Comparison of ENCODE assay signal across 9 cellular contexts in the genomic region with DNA sequence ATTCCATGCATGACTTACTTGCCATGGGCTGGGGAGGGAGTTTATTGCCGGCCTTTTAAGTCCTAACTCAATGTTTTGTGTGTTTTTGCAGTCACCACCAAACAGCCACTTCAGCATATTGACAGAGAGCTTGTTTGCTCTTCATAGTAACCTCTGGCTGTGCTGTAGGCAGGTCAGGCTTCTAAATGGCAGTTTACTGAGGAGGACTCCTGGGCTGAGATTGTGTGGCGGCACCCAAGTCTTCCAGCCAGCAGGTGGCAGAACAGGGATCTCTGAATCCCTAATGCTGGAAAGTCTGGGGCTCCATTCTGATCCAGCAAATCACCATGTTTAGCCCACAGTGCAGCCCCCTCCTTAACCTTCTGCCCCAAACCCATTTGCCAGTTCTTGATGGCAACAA.
DNase-seq lines count a peak whose midpoint lies in the region; ATAC-seq and TF ChIP-seq lines count a peak whose summit lies in the region.
"Had no signal": no experiment of that assay in that cellular context is flagged by ENCODE, and none has a peak within 500 bp of the region (broad histone marks: within the 10 kb centered on the region; RNA-seq: fewer than 3 reads in every experiment).

No MANE protein-coding gene starts in this region.

- no peak overlapping the region for H3K18ac ChIP-seq in mesendoderm (ENCODE audit: low read length)

- H3K36me3 Mint-ChIP-seq in glutamatergic neuron (ENCODE audit: unreplicated experiment): no peaks in the 10 kb centered on the region
- no peaks in the 10 kb centered on the region for H3K36me3 Mint-ChIP-seq in activated T-cell treated with anti-CD3 and anti-CD28 coated beads, Interleukin-2, amount 50 U/mL, for 72 hours (ENCODE audit: insufficient read depth in 2 of 2)

- H4K5ac ChIP-seq in mesendoderm (ENCODE audit: low read length): no peak overlapping the region

- no peaks in the 10 kb centered on the region for H3K27me3 Mint-ChIP-seq in glutamatergic neuron (ENCODE audit: unreplicated experiment)
- no peaks in the 10 kb centered on the region for H3K27me3 Mint-ChIP-seq in activated T-cell treated with anti-CD3 and anti-CD28 coated beads, Interleukin-2, amount 50 U/mL, for 72 hours (ENCODE audit: low read depth)

- H2AK5ac ChIP-seq in mesendoderm (ENCODE audit: low read length): no peak overlapping the region

- H3K4me3 ChIP-seq in DOHH2 (ENCODE audit: low read length) (no peak overlapping the region), KMS-11 (IDR thresholded peaks at IDR 0.05; ENCODE audit: insufficient read depth, low read depth, low read length) (no peak overlapping the region), mesendoderm (ENCODE audit: low read length) (no peak overlapping the region)

- H3K27ac Mint-ChIP-seq in glutamatergic neuron (ENCODE audit: unreplicated experiment): no peak overlapping the region
- no peak overlapping the region for H3K27ac Mint-ChIP-seq in activated T-cell treated with anti-CD3 and anti-CD28 coated beads, Interleukin-2, amount 50 U/mL, for 72 hours

- no peak overlapping the region for H3K23ac ChIP-seq in mesendoderm (ENCODE audit: low read length)

- H4K20me1 ChIP-seq in DOHH2 (ENCODE audit: control insufficient read depth, insufficient read depth, low read depth, low read length) (no peaks in the 10 kb centered on the region), KMS-11 (ENCODE audit: insufficient read depth) (no peaks in the 10 kb centered on the region)

- peaks cover 1% of the 10 kb centered on the region for H3K9me3 Mint-ChIP-seq in glutamatergic neuron (ENCODE audit: unreplicated experiment)
- H3K9me3 Mint-ChIP-seq in activated T-cell treated with anti-CD3 and anti-CD28 coated beads, Interleukin-2, amount 50 U/mL, for 72 hours: no peaks in the 10 kb centered on the region

- no peak overlapping the region for H2BK5ac ChIP-seq in mesendoderm (ENCODE audit: low read length)

- H3K27ac ChIP-seq in DOHH2 (ENCODE audit: low read depth, low read length): no peak overlapping the region
- peak overlapping the region; percentile 53; the same call in 1 of the 2 replicates for H3K27ac ChIP-seq in KMS-11
- H3K27ac ChIP-seq in mesendoderm (ENCODE audit: low read depth, low read length): no peak overlapping the region

- H3K4me1 Mint-ChIP-seq in glutamatergic neuron (ENCODE audit: low read depth, unreplicated experiment): peaks cover 9% of the 10 kb centered on the region
- no peaks in the 10 kb centered on the region for H3K4me1 Mint-ChIP-seq in activated T-cell treated with anti-CD3 and anti-CD28 coated beads, Interleukin-2, amount 50 U/mL, for 72 hours (ENCODE audit: low read depth)

- no peak overlapping the region for H2BK15ac ChIP-seq in mesendoderm (replicated peaks; ENCODE audit: low read depth)

- H3K4me1 ChIP-seq in DOHH2 (ENCODE audit: control insufficient read depth, low read length) (peaks cover 11% of the 10 kb centered on the region), KMS-11 (ENCODE audit: low read depth, poor library complexity, severe bottlenecking) (peaks cover 44% of the 10 kb centered on the region), mesendoderm (ENCODE audit: control insufficient read depth, low read depth, low read length) (no peaks in the 10 kb centered on the region)

- no peak for ATAC-seq in GM21367 (IDR thresholded peaks at IDR 0.05; ENCODE audit: unreplicated experiment)
- no peak for ATAC-seq in activated T-cell treated with anti-CD3 and anti-CD28 coated beads, Interleukin-2, amount 50 U/mL, for 72 hours (replicated peaks in 1 of 2)
- ATAC-seq: sciatic nerve had no signal

- H3K79me2 ChIP-seq in DOHH2 (ENCODE audit: control insufficient read depth, low read length): no peaks in the 10 kb centered on the region
- H3K79me2 ChIP-seq in KMS-11 (ENCODE audit: insufficient read depth, low read depth): no peaks in the 10 kb centered on the region
- no peaks in the 10 kb centered on the region for H3K79me2 ChIP-seq in mesendoderm (ENCODE audit: control insufficient read depth, insufficient read depth, low read length)

- H3K4me2 ChIP-seq in DOHH2 (ENCODE audit: low read length) (no peak overlapping the region), KMS-11 (peak overlapping the region; percentile 74), mesendoderm (ENCODE audit: low read length) (no peak overlapping the region)

- no peak overlapping the region for H2BK120ac ChIP-seq in mesendoderm (ENCODE audit: low read depth, low read length)

- no CpG with 5 or more reads among the region's 2 CpGs for WGBS in mesendoderm (ENCODE audit: extremely low coverage, insufficient coverage, low lambda C conversion rate)

- H4K8ac ChIP-seq in mesendoderm (ENCODE audit: low read depth, low read length): no peak overlapping the region

- no peaks in the 10 kb centered on the region for H3K9me2 ChIP-seq in DOHH2 (replicated peaks; ENCODE audit: control insufficient read depth, low read length)

- no peaks in the 10 kb centered on the region for H3K79me1 ChIP-seq in mesendoderm (ENCODE audit: low read length)

- no peaks in the 10 kb centered on the region for H3F3A ChIP-seq in DOHH2 (ENCODE audit: control insufficient read depth, insufficient read depth)

- H3K56ac ChIP-seq in mesendoderm (ENCODE audit: low read length): no peak overlapping the region

- H3K9me3 ChIP-seq in DOHH2 (ENCODE audit: control insufficient read depth, insufficient read depth, low read length): no peaks in the 10 kb centered on the region

- H2AFZ ChIP-seq in KMS-11 (ENCODE audit: low read depth): no peak overlapping the region; the same call in 1 of the 2 replicates

- DNase-seq in SK-N-DZ (ENCODE audit: low spot score) (peak; percentile 46), mesendoderm (peak; percentile 70), glutamatergic neuron (no peak), GM19240 (ENCODE audit: insufficient read length, low spot score) (no peak)
- no peak for DNase-seq in activated T-cell treated with anti-CD3 and anti-CD28 coated beads, Interleukin-2, amount 50 U/mL, for 72 hours

- no peaks in the 10 kb centered on the region for H3K27me3 ChIP-seq in DOHH2 (ENCODE audit: control insufficient read depth, low read length)
- no peaks in the 10 kb centered on the region for H3K27me3 ChIP-seq in KMS-11 (ENCODE audit: insufficient read depth, low read depth)
- no peaks in the 10 kb centered on the region for H3K27me3 ChIP-seq in mesendoderm (ENCODE audit: insufficient read depth, low read length, poor library complexity)

- TF ChIP-seq CTCF in DOHH2 (IDR thresholded peaks at IDR 0.05; ENCODE audit: low read depth, low read length, poor library complexity, severe bottlenecking) (peak; percentile 55), KMS-11 (conservative IDR thresholded peaks at IDR 0.05; ENCODE audit: low read depth, low read length) (peak; percentile 63), glutamatergic neuron (IDR thresholded peaks at IDR 0.05; ENCODE audit: partially characterized antibody, unreplicated experiment) (no peak)

- H3K4me3 Mint-ChIP-seq in glutamatergic neuron (ENCODE audit: unreplicated experiment): no peak overlapping the region
- H3K4me3 Mint-ChIP-seq in activated T-cell treated with anti-CD3 and anti-CD28 coated beads, Interleukin-2, amount 50 U/mL, for 72 hours: no peak overlapping the region

- no peaks in the 10 kb centered on the region for H3K36me3 ChIP-seq in DOHH2 (ENCODE audit: control insufficient read depth, low read length)
- H3K36me3 ChIP-seq in KMS-11 (ENCODE audit: insufficient read depth): no peaks in the 10 kb centered on the region
- H3K36me3 ChIP-seq in mesendoderm (ENCODE audit: control insufficient read depth, insufficient read depth, low read length): no peaks in the 10 kb centered on the region

- H3K9ac ChIP-seq in KMS-11 (no peak overlapping the region), mesendoderm (ENCODE audit: low read length) (no peak overlapping the region)

- no peak overlapping the region for H3K4ac ChIP-seq in mesendoderm (ENCODE audit: low read depth, low read length)

Comparison
In these comparisons a context has a peak if more than half of its experiments do, and no peak if none do; other contexts are left out.
1. DNase-seq: peak in SK-N-DZ (single experiment) and mesendoderm (single experiment); none in glutamatergic neuron (single experiment), GM19240 (single experiment) and activated T-cell treated with anti-CD3 and anti-CD28 coated beads, Interleukin-2, amount 50 U/mL, for 72 hours (0 of 2).